Comparison of ENCODE assay signal across 13 cellular contexts in the genomic region with DNA sequence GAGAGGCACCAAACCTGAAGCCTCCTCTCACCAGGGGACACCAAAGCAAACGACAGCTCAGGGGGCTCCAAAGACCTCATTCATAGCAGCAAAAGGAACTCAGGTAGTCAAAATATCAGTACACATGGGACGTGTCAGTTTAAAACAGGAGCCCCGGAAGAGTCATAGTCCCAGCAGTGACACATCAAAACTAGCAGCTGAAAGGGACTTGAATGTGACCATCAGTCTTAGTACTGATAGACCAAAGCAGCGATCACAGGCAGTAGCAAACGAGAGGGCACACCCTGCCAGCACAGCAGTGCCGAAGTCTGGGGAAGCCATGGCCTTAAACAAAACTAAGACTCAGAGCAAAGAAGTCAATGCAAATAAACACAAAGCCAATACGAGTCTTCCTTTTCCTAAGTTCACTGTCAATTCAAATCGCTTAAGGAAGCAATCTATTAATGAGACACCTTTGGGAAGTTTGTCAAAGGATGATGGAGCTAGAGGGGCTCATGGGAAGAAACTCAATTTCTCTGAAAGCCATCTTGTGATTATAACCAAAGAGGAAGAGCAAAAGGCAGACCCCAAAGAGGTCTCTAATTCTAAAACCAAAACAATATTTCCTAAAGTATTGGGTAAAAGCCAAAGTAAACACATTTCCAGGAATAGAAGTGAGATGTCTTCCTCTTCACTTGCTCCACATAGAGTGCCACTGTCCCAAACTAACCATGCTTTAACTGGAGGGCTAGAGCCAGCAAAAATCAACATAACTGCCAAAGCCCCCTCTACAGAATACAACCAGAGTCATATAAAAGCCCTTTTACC. TPM values are rescaled to one million over a fixed set of nuclear protein-coding genes. Genes with fewer than 3 reads are reported as not detected.
DNase-seq lines count a peak whose midpoint lies in the region; ATAC-seq, FAIRE-seq and TF ChIP-seq lines count a peak whose summit lies in the region.
"Had no signal": no experiment of that assay in that cellular context is flagged by ENCODE, and none has a peak within 500 bp of the region (broad histone marks: within the 10 kb centered on the region; RNA-seq: fewer than 3 reads in every experiment).

No MANE protein-coding gene starts in this region.

- intact Hi-C loops in left colon (cut with DNase I, micrococcal nuclease) = no loop called here
- intact Hi-C loops in tibial artery (cut with DNase I; ENCODE audit: low total_unique reads) = no loop called here

- H3K27ac Mint-ChIP-seq in astrocyte (ENCODE audit: unreplicated experiment) = no peak overlapping the region
- H3K27ac Mint-ChIP-seq: activated naive CD4-positive, alpha-beta T cell treated with anti-CD3 and anti-CD28 coated beads, Interleukin-2, amount 50 U/mL, for 24 hours had no signal

- no peaks in the 10 kb centered on the region for H3K27me3 ChIP-seq in astrocyte (ENCODE audit: insufficient read depth, low read length)
- no peaks in the 10 kb centered on the region for H3K27me3 ChIP-seq in tibial artery

- no peak overlapping the region for H2AFZ ChIP-seq in astrocyte (ENCODE audit: low read depth, low read length)

- H3K4me1 Mint-ChIP-seq in astrocyte (ENCODE audit: low read depth, unreplicated experiment) = peaks cover 14% of the 10 kb centered on the region

- no peak for FAIRE-seq in astrocyte (lab: Jason Lieb, UNC)

- H3K9me3 Mint-ChIP-seq in astrocyte (ENCODE audit: unreplicated experiment) = no peaks in the 10 kb centered on the region
- H3K9me3 Mint-ChIP-seq: activated naive CD4-positive, alpha-beta T cell treated with anti-CD3 and anti-CD28 coated beads, Interleukin-2, amount 50 U/mL, for 24 hours had no signal

- peak overlapping the region; percentile 92 for H3K4me2 ChIP-seq in astrocyte (ENCODE audit: low read length)

- TF ChIP-seq CTCF in astrocyte (IDR thresholded peaks at IDR 0.05; ENCODE audit: insufficient read depth, low read depth, low read length) = no peak
- TF ChIP-seq CTCF in tibial artery (IDR thresholded peaks at IDR 0.05) = no peak

- peak overlapping the region; percentile 45 for H3K4me3 Mint-ChIP-seq in astrocyte (ENCODE audit: unreplicated experiment)
- H3K4me3 Mint-ChIP-seq: activated naive CD4-positive, alpha-beta T cell treated with anti-CD3 and anti-CD28 coated beads, Interleukin-2, amount 50 U/mL, for 24 hours had no signal

- H3K4me3 ChIP-seq in astrocyte (ENCODE audit: insufficient read depth, low read depth, low read length) (peak overlapping the region; percentile 68), tibial artery (peak overlapping the region in 1 of 2 donors; percentile 48)

- H3K36me3 Mint-ChIP-seq in astrocyte (ENCODE audit: low read depth, unreplicated experiment) = no peaks in the 10 kb centered on the region
- H3K36me3 Mint-ChIP-seq: activated naive CD4-positive, alpha-beta T cell treated with anti-CD3 and anti-CD28 coated beads, Interleukin-2, amount 50 U/mL, for 24 hours had no signal

- H4K20me1 ChIP-seq in astrocyte (ENCODE audit: insufficient read depth, low read length) = no peaks in the 10 kb centered on the region

- H3K4me1 ChIP-seq in astrocyte (ENCODE audit: insufficient read depth, low read length) (peaks cover 37% of the 10 kb centered on the region), tibial artery (peaks cover 0 to 21% (median 8%) of the 10 kb centered on the region in 4 donors)
- H3K4me1 ChIP-seq: prostate gland had no signal

- H3K36me3 ChIP-seq in astrocyte (ENCODE audit: insufficient read depth, low read length) (no peaks in the 10 kb centered on the region), tibial artery (no peaks in the 10 kb centered on the region)
- H3K36me3 ChIP-seq: prostate gland had no signal

- no peaks in the 10 kb centered on the region for H3K27me3 Mint-ChIP-seq in astrocyte (ENCODE audit: low read depth, unreplicated experiment)
- H3K27me3 Mint-ChIP-seq: activated naive CD4-positive, alpha-beta T cell treated with anti-CD3 and anti-CD28 coated beads, Interleukin-2, amount 50 U/mL, for 24 hours had no signal

- peaks cover 5% of the 10 kb centered on the region for H3K79me2 ChIP-seq in astrocyte (ENCODE audit: insufficient read depth, low read length)

- peak; percentile 50 for DNase-seq in M059J (ENCODE audit: low read depth)
- DNase-seq in astrocyte (ENCODE audit: low read depth) = no peak
- peak; percentile 42 to 50 for DNase-seq in left colon
- DNase-seq in tibial artery = no peak
- DNase-seq in stimulated activated CD4-positive, alpha-beta T cell treated with anti-CD3 and anti-CD28 coated beads, Interleukin-2, amount 100 ng/mL, for 24 hours = no peak
- DNase-seq in stimulated activated CD4-positive, alpha-beta T cell treated with anti-CD3 and anti-CD28 coated beads, Interleukin-4, amount 100 ng/mL, for 24 hours = no peak
- DNase-seq in NCI-H1105 (lab: John Stamatoyannopoulos, UW) = no peak
- DNase-seq: DMS53, NCI-H1930 had no signal

- no peaks in the 10 kb centered on the region for H3K9me3 ChIP-seq in astrocyte (ENCODE audit: insufficient read depth, low read depth, low read length)
- no peaks in the 10 kb centered on the region for H3K9me3 ChIP-seq in tibial artery
- H3K9me3 ChIP-seq: prostate gland had no signal

- H3K9ac ChIP-seq in astrocyte (ENCODE audit: low read length) = peak overlapping the region; percentile 82

- ATAC-seq in left colon = peak; percentile 46

- H3K27ac ChIP-seq in astrocyte (ENCODE audit: low read depth, low read length) (no peak overlapping the region), tibial artery (peak overlapping the region; percentile 54 to 60)

RNA-seq across cellular contexts. Expression of a gene that starts 1.2 kb away (rescaled TPM):
- total RNA-seq in M059J (2014; rRNA removed; shearing (Covaris generic)) = 28.8 and 36.1 TPM in 2 replicates
- 2.2 and 3.1 TPM in 2 replicates for total RNA-seq in astrocyte
- 10 to 100 TPM; 58.0 to 66.5 TPM for total RNA-seq in left colon
- total RNA-seq: activated CD8-positive, alpha-beta memory T cell treated with anti-CD3 and anti-CD28 coated beads for 36 hours; dermis microvascular lymphatic vessel endothelial cell had no signal

Comparison
In these comparisons a context has a peak if more than half of its experiments do, and no peak if none do; other contexts are left out.
1. DNase-seq: peak in M059J (single experiment) and left colon (2 of 2); none in astrocyte (single experiment), tibial artery (0 of 2), stimulated activated CD4-positive, alpha-beta T cell treated with anti-CD3 and anti-CD28 coated beads, Interleukin-2, amount 100 ng/mL, for 24 hours (0 of 2), stimulated activated CD4-positive, alpha-beta T cell treated with anti-CD3 and anti-CD28 coated beads, Interleukin-4, amount 100 ng/mL, for 24 hours (single experiment) and NCI-H1105 (single experiment).